ENCODE assay signal across 10 cellular contexts in the genomic region with DNA sequence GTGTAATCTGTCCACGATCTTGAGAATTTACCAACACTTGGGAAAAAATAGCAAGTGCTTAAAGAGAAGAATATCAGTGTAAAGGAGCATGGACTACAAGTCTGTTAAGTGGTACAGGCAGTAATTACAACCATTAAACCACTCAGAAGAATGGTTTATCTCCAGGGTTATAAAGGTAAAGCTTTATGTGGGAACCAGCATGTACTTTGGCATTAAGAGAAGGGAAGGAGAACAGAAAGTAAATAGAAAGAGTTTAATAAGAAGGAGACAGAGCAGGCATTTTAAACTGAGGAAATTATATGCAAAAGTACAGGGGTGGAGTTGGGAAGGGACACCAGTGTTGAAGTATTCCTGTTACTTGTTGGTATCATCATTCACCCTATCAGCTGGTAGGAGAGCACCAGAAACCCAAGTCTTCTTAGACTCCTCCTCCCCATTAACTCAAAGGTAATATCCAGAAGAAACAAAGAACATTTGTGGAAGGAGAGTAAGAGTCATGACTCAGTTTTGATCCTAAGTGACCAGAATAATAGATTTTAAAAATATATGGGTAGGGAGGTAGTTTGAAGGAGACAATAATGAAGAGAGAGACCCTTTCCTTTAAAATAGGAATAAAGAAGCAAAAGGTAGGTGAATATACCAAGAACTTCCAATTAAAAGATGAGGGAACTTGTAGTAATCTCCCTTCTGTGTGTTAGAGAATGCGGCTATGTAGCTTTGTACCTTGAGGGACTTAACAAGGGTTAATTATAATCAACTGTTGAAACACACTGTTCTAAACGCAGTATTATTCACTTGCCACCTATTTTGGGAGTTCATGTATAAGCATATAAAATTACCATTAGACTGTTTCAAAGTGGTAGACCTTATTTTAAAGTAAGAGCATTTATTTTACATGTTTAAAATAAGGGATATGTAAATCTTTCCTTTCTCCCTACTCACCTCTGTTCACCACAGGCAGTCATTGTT.
"Had no signal": no experiment of that assay in that cellular context is flagged by ENCODE, and none has a peak within 500 bp of the region (broad histone marks: within the 10 kb centered on the region; RNA-seq: fewer than 3 reads in every experiment).

No MANE protein-coding gene starts in this region.

- H3K4me3 Mint-ChIP-seq: activated CD4-positive, alpha-beta memory T cell treated with anti-CD3 and anti-CD28 coated beads, Interleukin-2, amount 10 ng/mL, durations not matched to agents 7 days and 5 days; activated CD8-positive, alpha-beta memory T cell treated with anti-CD3 and anti-CD28 coated beads, Interleukin-2, amount 10 ng/mL, durations not matched to agents 7 days and 5 days; activated naive CD4-positive, alpha-beta T cell treated with anti-CD3 and anti-CD28 coated beads for 36 hours; endodermal cell; mesothelial cell of epicardium; stimulated activated naive CD8-positive, alpha-beta T cell treated with anti-CD3 and anti-CD28 coated beads, Interleukin-15, amount 100 ng/mL, for 72 hours; T-helper 2 cell treated with Interferon-gamma antibody and Interleukin-4, amounts not matched to agents 5 μg/mL and 100 μg/mL, for 36 hours; WTC11 had no signal

- H3K9me3 Mint-ChIP-seq: activated CD4-positive, alpha-beta memory T cell treated with anti-CD3 and anti-CD28 coated beads, Interleukin-2, amount 10 ng/mL, durations not matched to agents 7 days and 5 days; activated naive CD4-positive, alpha-beta T cell treated with anti-CD3 and anti-CD28 coated beads for 36 hours; endodermal cell; mesothelial cell of epicardium; stimulated activated naive CD8-positive, alpha-beta T cell treated with anti-CD3 and anti-CD28 coated beads, Interleukin-15, amount 100 ng/mL, for 72 hours; T-helper 2 cell treated with Interferon-gamma antibody and Interleukin-4, amounts not matched to agents 5 μg/mL and 100 μg/mL, for 36 hours; WTC11 had no signal

- H3K36me3 Mint-ChIP-seq: mesothelial cell of epicardium, WTC11 had no signal

- DNase-seq: activated CD4-positive, alpha-beta memory T cell treated with anti-CD3 and anti-CD28 coated beads, Interleukin-2, amount 10 ng/mL, durations not matched to agents 7 days and 5 days; activated CD8-positive, alpha-beta memory T cell treated with anti-CD3 and anti-CD28 coated beads, Interleukin-2, amount 10 ng/mL, durations not matched to agents 7 days and 5 days; activated T-cell treated with anti-CD3 and anti-CD28 coated beads, Interleukin-2, amount 50 U/mL, for 1 hour; endodermal cell; stimulated activated naive CD8-positive, alpha-beta T cell treated with anti-CD3 and anti-CD28 coated beads, Interleukin-15, amount 100 ng/mL, for 72 hours had no signal

- H3K27ac Mint-ChIP-seq: activated CD4-positive, alpha-beta memory T cell treated with anti-CD3 and anti-CD28 coated beads, Interleukin-2, amount 10 ng/mL, durations not matched to agents 7 days and 5 days; activated CD8-positive, alpha-beta memory T cell treated with anti-CD3 and anti-CD28 coated beads, Interleukin-2, amount 10 ng/mL, durations not matched to agents 7 days and 5 days; activated naive CD4-positive, alpha-beta T cell treated with anti-CD3 and anti-CD28 coated beads for 36 hours; endodermal cell; mesothelial cell of epicardium; stimulated activated naive CD8-positive, alpha-beta T cell treated with anti-CD3 and anti-CD28 coated beads, Interleukin-15, amount 100 ng/mL, for 72 hours had no signal

- H3K4me1 Mint-ChIP-seq: mesothelial cell of epicardium had no signal

- ATAC-seq: activated CD8-positive, alpha-beta memory T cell treated with anti-CD3 and anti-CD28 coated beads, Interleukin-2, amount 10 ng/mL, durations not matched to agents 7 days and 5 days; body of pancreas; WTC11 had no signal

- H3K27me3 Mint-ChIP-seq: stimulated activated naive CD8-positive, alpha-beta T cell treated with anti-CD3 and anti-CD28 coated beads, Interleukin-15, amount 100 ng/mL, for 72 hours had no signal
